23 cellular contexts compared by ENCODE assay signal in genomic region chr18:48576454-48576766, GRCh38.
"Had no signal": no experiment of that assay in that cellular context is flagged by ENCODE, and none has a peak within 500 bp of the region (broad histone marks: within the 10 kb centered on the region; RNA-seq: fewer than 3 reads in every experiment).

No MANE protein-coding gene starts in this region.

- DNase-seq: activated CD4-positive, alpha-beta T cell treated with anti-CD3 and anti-CD28 coated beads, Interleukin-2, amount 10 ng/mL, durations not matched to agents 24 days and 14 days; activated CD8-positive, alpha-beta T cell treated with anti-CD3 and anti-CD28 coated beads for 36 hours; activated naive CD4-positive, alpha-beta T cell; activated naive CD8-positive, alpha-beta T cell treated with anti-CD3 and anti-CD28 coated beads, Interleukin-2, amount 10 ng/mL, durations not matched to agents 7 days and 5 days; activated T-cell treated with anti-CD3 and anti-CD28 coated beads, Interleukin-2, amount 50 U/mL, for 1 hour; endodermal cell; foreskin fibroblast; left colon; SK-N-SH; stimulated activated CD4-positive, alpha-beta T cell treated with anti-CD3 and anti-CD28 coated beads, Interleukin-15, amount 100 ng/mL, for 24 hours; stimulated activated CD4-positive, alpha-beta T cell treated with anti-CD3 and anti-CD28 coated beads, Interleukin-4, amount 100 ng/mL, for 1 hour; stimulated activated naive CD8-positive, alpha-beta T cell treated with anti-CD3 and anti-CD28 coated beads, Interleukin-15, amount 100 ng/mL, for 72 hours; T-cell; T-helper 9 cell had no signal

- H3K4me2 ChIP-seq: SK-N-SH had no signal

- ATAC-seq: activated CD8-positive, alpha-beta T cell treated with anti-CD3 and anti-CD28 coated beads for 36 hours; activated T-helper 17 cell treated with anti-CD3 and anti-CD28 coated beads, Interleukin-2, amount 50 U/mL, for 72 hours; left colon; stimulated activated naive CD8-positive, alpha-beta T cell treated with anti-CD3 and anti-CD28 coated beads, Interleukin-15, amount 100 ng/mL, for 72 hours; T-cell had no signal

- H3K4me1 ChIP-seq: prostate gland, upper lobe of left lung had no signal

- FAIRE-seq: bronchial epithelial cell had no signal

- H3K9ac ChIP-seq: SK-N-SH had no signal

- H3K27me3 ChIP-seq: right atrium auricular region, upper lobe of left lung had no signal

- H3K36me3 ChIP-seq: prostate gland, thoracic aorta had no signal

- H3K27ac ChIP-seq: epithelial cell of prostate, prostate gland, right atrium auricular region, upper lobe of left lung had no signal

- H3K9me3 ChIP-seq: prostate gland, right atrium auricular region, thoracic aorta, upper lobe of left lung had no signal

- H3K4me3 ChIP-seq: lung, prostate gland, right atrium auricular region, skin epidermis, upper lobe of left lung had no signal
